1 cellular context compared by ENCODE assay signal in the genomic region with DNA sequence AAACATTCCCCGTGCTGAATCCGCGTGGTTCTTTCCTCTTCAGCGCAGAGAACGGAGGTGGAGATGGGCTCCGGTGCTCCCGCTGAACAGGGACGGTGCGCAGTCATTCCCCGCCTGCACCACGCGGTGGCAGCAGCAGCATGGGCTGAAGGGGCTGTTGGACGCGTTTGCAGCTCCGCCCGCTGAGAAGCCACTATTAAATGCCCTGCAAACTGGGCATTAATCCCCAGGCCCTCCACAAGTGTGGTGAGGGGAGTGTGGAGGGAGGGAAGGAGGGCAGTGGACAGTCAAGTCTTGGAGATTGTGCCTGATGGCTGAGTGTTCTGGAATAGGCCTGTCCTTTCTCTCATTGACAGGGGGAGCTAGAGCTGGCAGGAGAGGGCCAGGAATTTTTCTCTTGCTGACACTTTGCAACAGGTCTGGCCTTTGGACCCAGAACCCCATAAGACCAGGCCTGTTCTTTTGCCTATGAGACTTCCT.
TF ChIP-seq lines count a peak whose summit lies in the region.

No MANE protein-coding gene starts in this region.

TF ChIP-seq in GM12878, 131 proteins besides CTCF, POLR2A, EP300 and RAD21 (continued from another document):
- TF ChIP-seq ZNF687 (IDR thresholded peaks at IDR 0.05) = no peak
- TF ChIP-seq ELK1 (IDR thresholded peaks at IDR 0.05; ENCODE audit: low read depth, low read length) = no peak
- no peak for TF ChIP-seq MTA3 (IDR thresholded peaks at IDR 0.05; ENCODE audit: borderline replicate concordance, low read length)
